ENCODE assay signal across 29 cellular contexts in the genomic region with DNA sequence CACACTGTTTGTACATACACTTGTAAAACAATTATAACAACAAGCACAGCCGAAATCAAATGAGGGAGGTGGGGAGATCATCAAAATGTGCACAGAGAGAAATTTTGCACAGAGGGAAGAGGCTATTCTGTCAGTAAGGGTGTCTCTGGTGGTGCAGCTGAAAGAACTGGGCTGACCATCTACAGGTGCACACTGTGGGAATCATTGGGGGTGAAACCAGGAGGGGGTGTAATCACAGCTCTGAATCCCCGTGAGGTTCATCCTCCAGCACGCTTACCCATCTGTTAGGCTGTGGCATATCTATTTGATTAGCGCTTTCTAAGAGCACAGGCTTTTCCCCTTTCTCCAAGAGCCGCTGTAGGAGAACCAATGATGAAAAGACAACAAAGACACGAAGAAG.
"Had no signal": no experiment of that assay in that cellular context is flagged by ENCODE, and none has a peak within 500 bp of the region (broad histone marks: within the 10 kb centered on the region; RNA-seq: fewer than 3 reads in every experiment).

No MANE protein-coding gene starts in this region.

- H3K4me3 Mint-ChIP-seq: activated CD4-positive, alpha-beta memory T cell treated with anti-CD3 and anti-CD28 coated beads, Interleukin-2, amount 10 ng/mL, durations not matched to agents 7 days and 5 days; activated CD4-positive, alpha-beta T cell treated with anti-CD3 and anti-CD28 coated beads, Interleukin-2, amount 10 ng/mL, durations not matched to agents 7 days and 5 days; activated naive CD4-positive, alpha-beta T cell treated with anti-CD3 and anti-CD28 coated beads for 36 hours; activated naive CD4-positive, alpha-beta T cell treated with anti-CD3 and anti-CD28 coated beads, Interleukin-2, amount 50 U/mL, for 24 hours; activated naive CD8-positive, alpha-beta T cell treated with anti-CD3 and anti-CD28 coated beads for 36 hours; activated naive CD8-positive, alpha-beta T cell treated with anti-CD3 and anti-CD28 coated beads, Interleukin-2, amount 50 U/mL, for 24 hours; activated T-cell treated with anti-CD3 and anti-CD28 coated beads, Interleukin-2, amount 50 U/mL, for 4 hours; WTC11 had no signal

- H3K79me2 ChIP-seq: hepatocyte had no signal

- H3K36me3 ChIP-seq: esophagus squamous epithelium, gastroesophageal sphincter, heart right ventricle had no signal

- DNase-seq: activated CD4-positive, alpha-beta memory T cell treated with anti-CD3 and anti-CD28 coated beads, Interleukin-2, amount 10 ng/mL, durations not matched to agents 7 days and 5 days; activated CD4-positive, alpha-beta T cell treated with anti-CD3 and anti-CD28 coated beads for 1 hour; activated CD4-positive, alpha-beta T cell treated with anti-CD3 and anti-CD28 coated beads for 4 hours; activated CD4-positive, alpha-beta T cell treated with anti-CD3 and anti-CD28 coated beads, Interleukin-2, amount 10 ng/mL, durations not matched to agents 7 days and 5 days; activated CD4-positive, alpha-beta T cell treated with anti-CD3 and anti-CD28 coated beads, Interleukin-2, amount 50 U/mL, for 4 hours; activated CD8-positive, alpha-beta memory T cell treated with anti-CD3 and anti-CD28 coated beads, Interleukin-2, amount 50 U/mL, for 48 hours; activated effector memory CD4-positive, alpha-beta T cell treated with anti-CD3 and anti-CD28 coated beads, Interleukin-2, amount 50 U/mL, for 16 hours; activated naive CD4-positive, alpha-beta T cell treated with anti-CD3 and anti-CD28 coated beads for 36 hours; activated naive CD8-positive, alpha-beta T cell treated with anti-CD3 and anti-CD28 coated beads for 36 hours; activated naive CD8-positive, alpha-beta T cell treated with anti-CD3 and anti-CD28 coated beads, Interleukin-2, amount 50 U/mL, for 24 hours; activated T-cell treated with anti-CD3 and anti-CD28 coated beads for 4 hours; activated T-cell treated with anti-CD3 and anti-CD28 coated beads, Interleukin-2, amount 50 U/mL, for 4 hours; adrenal gland; amygdala; aorta; body of pancreas; caudate nucleus; cortex of kidney; effector CD8-positive, alpha-beta T cell; esophagus squamous epithelium; foreskin melanocyte; heart right ventricle; T-helper 2 cell had no signal

- H3K9me3 Mint-ChIP-seq: activated CD4-positive, alpha-beta T cell treated with anti-CD3 and anti-CD28 coated beads, Interleukin-2, amount 10 ng/mL, durations not matched to agents 7 days and 5 days had no signal

- H2AFZ ChIP-seq: hepatocyte had no signal

- H3K27ac Mint-ChIP-seq: activated CD4-positive, alpha-beta memory T cell treated with anti-CD3 and anti-CD28 coated beads, Interleukin-2, amount 10 ng/mL, durations not matched to agents 7 days and 5 days; activated CD4-positive, alpha-beta T cell treated with anti-CD3 and anti-CD28 coated beads, Interleukin-2, amount 10 ng/mL, durations not matched to agents 7 days and 5 days; activated naive CD4-positive, alpha-beta T cell treated with anti-CD3 and anti-CD28 coated beads for 36 hours; activated naive CD4-positive, alpha-beta T cell treated with anti-CD3 and anti-CD28 coated beads, Interleukin-2, amount 50 U/mL, for 24 hours; activated naive CD8-positive, alpha-beta T cell treated with anti-CD3 and anti-CD28 coated beads for 36 hours; activated naive CD8-positive, alpha-beta T cell treated with anti-CD3 and anti-CD28 coated beads, Interleukin-2, amount 50 U/mL, for 24 hours; activated T-helper 2 cell treated with anti-CD3 and anti-CD28 coated beads, Interferon-gamma antibody, Interleukin-2, Interleukin-4, amounts not matched to agents 10 μg/mL and 5 μg/mL and 100 μg/mL, durations not matched to agents 14 hours and 24 hours and 36 hours; WTC11 had no signal

- H3K27me3 Mint-ChIP-seq: activated CD4-positive, alpha-beta memory T cell treated with anti-CD3 and anti-CD28 coated beads, Interleukin-2, amount 10 ng/mL, durations not matched to agents 7 days and 5 days; activated CD4-positive, alpha-beta T cell treated with anti-CD3 and anti-CD28 coated beads, Interleukin-2, amount 10 ng/mL, durations not matched to agents 7 days and 5 days; activated naive CD4-positive, alpha-beta T cell treated with anti-CD3 and anti-CD28 coated beads, Interleukin-2, amount 50 U/mL, for 24 hours; activated naive CD8-positive, alpha-beta T cell treated with anti-CD3 and anti-CD28 coated beads for 36 hours; activated naive CD8-positive, alpha-beta T cell treated with anti-CD3 and anti-CD28 coated beads, Interleukin-2, amount 50 U/mL, for 24 hours had no signal

- H3K4me2 ChIP-seq: hepatocyte had no signal

- H3K4me1 Mint-ChIP-seq: activated CD4-positive, alpha-beta memory T cell treated with anti-CD3 and anti-CD28 coated beads, Interleukin-2, amount 10 ng/mL, durations not matched to agents 7 days and 5 days; activated CD4-positive, alpha-beta T cell treated with anti-CD3 and anti-CD28 coated beads, Interleukin-2, amount 10 ng/mL, durations not matched to agents 7 days and 5 days; activated naive CD4-positive, alpha-beta T cell treated with anti-CD3 and anti-CD28 coated beads, Interleukin-2, amount 50 U/mL, for 24 hours; activated naive CD8-positive, alpha-beta T cell treated with anti-CD3 and anti-CD28 coated beads for 36 hours; activated naive CD8-positive, alpha-beta T cell treated with anti-CD3 and anti-CD28 coated beads, Interleukin-2, amount 50 U/mL, for 24 hours; WTC11 had no signal

- H3K9me3 ChIP-seq: adrenal gland, body of pancreas, esophagus squamous epithelium, gastroesophageal sphincter, heart right ventricle had no signal

- H3K4me1 ChIP-seq: adrenal gland, body of pancreas, esophagus squamous epithelium, gastroesophageal sphincter, heart right ventricle had no signal

- H3K36me3 Mint-ChIP-seq: activated naive CD4-positive, alpha-beta T cell treated with anti-CD3 and anti-CD28 coated beads, Interleukin-2, amount 50 U/mL, for 24 hours; activated naive CD8-positive, alpha-beta T cell treated with anti-CD3 and anti-CD28 coated beads for 36 hours; WTC11 had no signal

- H3K27me3 ChIP-seq: adrenal gland, body of pancreas, esophagus squamous epithelium, gastroesophageal sphincter, heart right ventricle, hepatocyte had no signal

- H3K27ac ChIP-seq: adrenal gland, body of pancreas, epithelial cell of prostate, esophagus squamous epithelium, gastroesophageal sphincter, heart right ventricle, hepatocyte had no signal

- H3K4me3 ChIP-seq: adrenal gland, body of pancreas, esophagus squamous epithelium, gastroesophageal sphincter, heart right ventricle, hepatocyte had no signal
